8 cellular contexts compared by ENCODE assay signal in the genomic region with DNA sequence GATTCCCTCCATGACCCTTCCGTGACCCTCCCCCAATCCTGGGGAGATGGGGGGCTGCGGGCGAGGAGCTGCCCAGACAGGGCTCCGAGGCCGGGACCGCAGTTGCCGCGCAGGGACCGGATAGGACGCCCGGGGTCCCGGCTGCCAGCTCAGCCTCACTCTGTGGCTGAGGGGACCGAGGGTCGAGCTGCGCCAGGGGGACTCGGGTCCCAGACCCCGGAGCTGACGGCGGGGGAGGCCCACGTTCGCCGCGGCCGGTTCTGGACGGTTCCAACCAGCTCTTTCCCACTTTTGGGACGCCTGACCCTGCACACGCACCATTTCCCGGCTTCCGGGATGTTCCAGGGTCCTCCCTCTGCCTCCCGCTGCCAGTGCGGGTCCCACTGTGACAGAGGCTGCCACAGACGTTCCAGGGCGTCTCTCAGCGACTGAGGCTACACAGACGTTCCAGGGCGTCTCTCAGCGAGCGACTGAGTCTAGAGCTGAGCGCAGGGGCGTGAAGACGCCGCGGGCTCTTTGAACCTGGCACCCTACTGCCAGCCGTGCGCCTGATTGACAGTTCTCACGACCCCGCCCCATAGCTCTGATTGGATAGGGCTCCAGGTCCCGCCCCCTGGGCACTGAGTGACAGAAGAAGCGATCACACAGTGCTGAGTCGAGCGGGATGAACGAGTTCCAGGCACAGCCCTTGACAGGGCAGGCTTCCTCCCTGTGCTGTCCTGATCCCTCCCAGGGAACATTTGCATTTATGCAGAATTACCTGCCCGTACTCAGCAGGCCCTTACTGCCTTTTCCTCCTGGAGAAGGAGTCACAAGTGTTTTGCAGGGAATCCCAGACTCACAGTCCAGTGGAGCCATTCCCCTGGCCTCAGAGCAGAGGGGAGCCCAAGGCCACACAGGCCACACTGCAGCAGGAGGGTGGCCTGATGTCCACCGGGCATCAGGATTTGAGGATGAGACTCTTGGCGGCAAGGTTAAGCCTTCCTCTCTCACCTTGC. TPM values are rescaled to one million over a fixed set of nuclear protein-coding genes. Genes with fewer than 3 reads are reported as not detected.
DNase-seq lines count a peak whose midpoint lies in the region; ATAC-seq and TF ChIP-seq lines count a peak whose summit lies in the region.

A gene (minus strand): TSS at position 472 of the 998 bp plus-strand sequence. CDS start 151 bp downstream, at position 321.

- TF ChIP-seq CTCF in HL-60 (IDR thresholded peaks at IDR 0.05; ENCODE audit: insufficient read depth, low read length) = no peak

- no peaks in the 10 kb centered on the region for H3K9me3 ChIP-seq in mucosa of stomach (ENCODE audit: control insufficient read depth, low read length)

- peak; percentile 97 for DNase-seq in COLO668 (lab: John Stamatoyannopoulos, UW; ENCODE audit: unreplicated experiment)
- DNase-seq in HL-60 (ENCODE audit: low read depth in 1 of 2, low spot score in 1 of 2) = peak in 1 of 2 experiments; percentile 79
- peak; percentile 100 for DNase-seq in OCI-M1 (lab: John Stamatoyannopoulos, UW)
- peak; percentile 99 to 100 for DNase-seq in activated T-cell treated with anti-CD3 and anti-CD28 coated beads, Interleukin-2, amount 50 U/mL, for 48 hours
- DNase-seq in stimulated activated CD8-positive, alpha-beta memory T cell treated with anti-CD3 and anti-CD28 coated beads, Interleukin-4, amount 100 ng/mL, for 4 hours (ENCODE audit: low read depth in 2 of 2, low spot score in 1 of 2) = peak; percentile 96

- 0 out of 2 replicates have a peak within 1 kb of the TSS, but pooled peaks have one; percentile 5 for H3K27ac ChIP-seq in HL-60 (replicated peaks)

- ATAC-seq in GM19463 (IDR thresholded peaks at IDR 0.05; ENCODE audit: unreplicated experiment) (peak; percentile 94), esophagus mucosa (peak; percentile 100)

- H3K36me3 ChIP-seq in mucosa of stomach (ENCODE audit: control insufficient read depth, insufficient read depth, low read length) = no peaks in the 10 kb centered on the region

- peak within 1 kb of the TSS; percentile 84 for H3K9ac ChIP-seq in mucosa of stomach (ENCODE audit: low read length)

- H3K4me3 ChIP-seq in HL-60 (replicated peaks; ENCODE audit: insufficient read depth, low read length) (no peak within 1 kb of the TSS), mucosa of stomach (ENCODE audit: low read length) (peak within 1 kb of the TSS; percentile 42)

- H3K4me1 ChIP-seq in mucosa of stomach (ENCODE audit: control insufficient read depth, insufficient read depth, low read length) = peaks cover 17% of the 10 kb centered on the region

- H3K27me3 ChIP-seq in HL-60 (ENCODE audit: insufficient read depth, poor library complexity, severe bottlenecking) (peaks cover 3% of the 10 kb centered on the region), mucosa of stomach (ENCODE audit: control insufficient read depth, insufficient read depth, low read length) (no peaks in the 10 kb centered on the region)

RNA-seq across cellular contexts. Expression of the gene that starts here (rescaled TPM):
- total RNA-seq in esophagus mucosa = 1.7 TPM
